In the genomic region with DNA sequence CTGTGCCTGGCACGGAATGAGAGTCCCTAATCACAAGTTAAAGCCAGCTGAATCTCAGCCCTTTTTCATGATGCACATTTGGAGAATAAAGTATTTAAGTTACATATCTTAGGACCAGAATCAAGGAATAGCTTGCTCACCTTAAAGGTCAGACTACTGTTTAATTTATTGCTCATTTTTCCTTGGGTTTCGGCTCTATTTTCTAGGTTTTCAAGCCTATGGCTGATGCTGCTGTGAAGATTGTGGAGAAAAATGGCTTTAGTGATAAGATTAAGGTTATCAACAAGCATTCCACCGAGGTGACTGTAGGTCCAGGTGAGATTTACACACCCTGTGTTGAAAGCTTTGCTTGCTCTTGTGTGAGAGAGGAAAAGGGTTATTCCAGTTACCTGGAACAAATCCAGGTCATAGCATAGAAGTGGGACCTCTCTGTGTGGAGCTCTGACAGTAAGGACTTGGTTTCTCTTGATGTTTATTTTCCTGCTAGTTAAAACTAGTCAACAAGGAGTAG, we compare ENCODE assay signal across 16 cellular contexts. TPM values are rescaled to one million over a fixed set of nuclear protein-coding genes. Genes with fewer than 3 reads are reported as not detected.
DNase-seq lines count a peak whose midpoint lies in the region; ATAC-seq and TF ChIP-seq lines count a peak whose summit lies in the region.
"Had no signal": no experiment of that assay in that cellular context is flagged by ENCODE, and none has a peak within 500 bp of the region (broad histone marks: within the 10 kb centered on the region; RNA-seq: fewer than 3 reads in every experiment).

No MANE protein-coding gene starts in this region.

- H4K8ac ChIP-seq in mesendoderm (ENCODE audit: low read depth, low read length): no peak overlapping the region

- H3K36me3 ChIP-seq in mesendoderm (ENCODE audit: control insufficient read depth, insufficient read depth, low read length): peaks cover 7% of the 10 kb centered on the region

- H3K23ac ChIP-seq in mesendoderm (ENCODE audit: low read length): no peak overlapping the region

- no peaks in the 10 kb centered on the region for H3K79me2 ChIP-seq in mesendoderm (ENCODE audit: control insufficient read depth, insufficient read depth, low read length)

- no peak for ATAC-seq in natural killer cell
- ATAC-seq in natural killer cell treated with Interleukin-12 subunit alpha and Interleukin-12 subunit beta and Interleukin-15 and Interleukin-18, amount 100 ng/mL, for 72 hours: no peak
- no peak for ATAC-seq in HG02970 (IDR thresholded peaks at IDR 0.05; ENCODE audit: low FRiP score, unreplicated experiment)

- H3K4me3 Mint-ChIP-seq in natural killer cell: no peak overlapping the region
- no peak overlapping the region for H3K4me3 Mint-ChIP-seq in natural killer cell treated with Interleukin-12 subunit alpha and Interleukin-12 subunit beta and Interleukin-15 and Interleukin-18, amount 100 ng/mL, for 72 hours
- H3K4me3 Mint-ChIP-seq: activated CD8-positive, alpha-beta T cell treated with anti-CD3 and anti-CD28 coated beads, Interleukin-2, amount 10 ng/mL, durations not matched to agents 7 days and 5 days; central memory CD8-positive, alpha-beta T cell; stimulated activated naive B cell treated with anti-CD40 and anti-IgM and Interleukin-4, amounts not matched to agents 10 μg/mL and 1 μg/mL and 100 μg/mL, for 72 hours had no signal

- no peak for DNase-seq in natural killer cell
- DNase-seq in natural killer cell treated with Interleukin-12 subunit alpha and Interleukin-12 subunit beta and Interleukin-15 and Interleukin-18, amount 100 ng/mL, for 72 hours (ENCODE audit: low spot score): no peak
- peak; percentile 32 for DNase-seq in mesendoderm
- DNase-seq in NCI-H526 treated with DMSO at 0.1 percent for 48 hours (lab: John Stamatoyannopoulos, UW): no peak
- no peak for DNase-seq in GM19238 (ENCODE audit: insufficient read length, low spot score)
- no peak for DNase-seq in T-helper 2 cell

- no peak overlapping the region for H3K9ac ChIP-seq in mesendoderm (ENCODE audit: low read length)

- no peak overlapping the region for H3K18ac ChIP-seq in mesendoderm (ENCODE audit: low read length)

- no peaks in the 10 kb centered on the region for H3K4me1 ChIP-seq in mesendoderm (ENCODE audit: control insufficient read depth, low read depth, low read length)

- H3K27ac Mint-ChIP-seq in natural killer cell: peak overlapping the region in 1 of 2 donors; percentile 4
- H3K27ac Mint-ChIP-seq in natural killer cell treated with Interleukin-12 subunit alpha and Interleukin-12 subunit beta and Interleukin-15 and Interleukin-18, amount 100 ng/mL, for 72 hours: no peak overlapping the region
- H3K27ac Mint-ChIP-seq: activated CD8-positive, alpha-beta T cell treated with anti-CD3 and anti-CD28 coated beads, Interleukin-2, amount 10 ng/mL, durations not matched to agents 7 days and 5 days; stimulated activated naive B cell treated with anti-CD40 and anti-IgM and Interleukin-4, amounts not matched to agents 10 μg/mL and 1 μg/mL and 100 μg/mL, for 72 hours had no signal

- H3K4me3 ChIP-seq in mesendoderm (ENCODE audit: low read length): no peak overlapping the region
- H3K4me3 ChIP-seq: mucosa of descending colon, skin epidermis, thyroid gland had no signal

- no peaks in the 10 kb centered on the region for H3K79me1 ChIP-seq in mesendoderm (ENCODE audit: low read length)

- H3K27me3 ChIP-seq in mesendoderm (ENCODE audit: insufficient read depth, low read length, poor library complexity): no peaks in the 10 kb centered on the region
- H3K27me3 ChIP-seq: thyroid gland had no signal

- H3K4me2 ChIP-seq in mesendoderm (ENCODE audit: low read length): no peak overlapping the region

- no peaks in the 10 kb centered on the region for H3K27me3 Mint-ChIP-seq in natural killer cell (ENCODE audit: low read depth in 2 of 2)
- no peaks in the 10 kb centered on the region for H3K27me3 Mint-ChIP-seq in natural killer cell treated with Interleukin-12 subunit alpha and Interleukin-12 subunit beta and Interleukin-15 and Interleukin-18, amount 100 ng/mL, for 72 hours
- H3K27me3 Mint-ChIP-seq: central memory CD8-positive, alpha-beta T cell; stimulated activated naive B cell treated with anti-CD40 and anti-IgM and Interleukin-4, amounts not matched to agents 10 μg/mL and 1 μg/mL and 100 μg/mL, for 72 hours had no signal

- H3K4ac ChIP-seq in mesendoderm (ENCODE audit: low read depth, low read length): no peak overlapping the region

- H2BK120ac ChIP-seq in mesendoderm (ENCODE audit: low read depth, low read length): no peak overlapping the region

- H3K9me3 Mint-ChIP-seq in natural killer cell: no peaks in the 10 kb centered on the region
- no peaks in the 10 kb centered on the region for H3K9me3 Mint-ChIP-seq in natural killer cell treated with Interleukin-12 subunit alpha and Interleukin-12 subunit beta and Interleukin-15 and Interleukin-18, amount 100 ng/mL, for 72 hours
- H3K9me3 Mint-ChIP-seq: central memory CD8-positive, alpha-beta T cell; stimulated activated naive B cell treated with anti-CD40 and anti-IgM and Interleukin-4, amounts not matched to agents 10 μg/mL and 1 μg/mL and 100 μg/mL, for 72 hours had no signal

- no peak overlapping the region for H4K5ac ChIP-seq in mesendoderm (ENCODE audit: low read length)

- peaks cover 6% of the 10 kb centered on the region in 2 donors for H3K4me1 Mint-ChIP-seq in natural killer cell
- peaks cover 6 to 16% of the 10 kb centered on the region in 2 donors for H3K4me1 Mint-ChIP-seq in natural killer cell treated with Interleukin-12 subunit alpha and Interleukin-12 subunit beta and Interleukin-15 and Interleukin-18, amount 100 ng/mL, for 72 hours (ENCODE audit: low read depth in 2 of 2)

- no peak overlapping the region for H3K56ac ChIP-seq in mesendoderm (ENCODE audit: low read length)

- H3K36me3 Mint-ChIP-seq in natural killer cell: no peaks in the 10 kb centered on the region
- peaks cover under 1% of the 10 kb centered on the region for H3K36me3 Mint-ChIP-seq in natural killer cell treated with Interleukin-12 subunit alpha and Interleukin-12 subunit beta and Interleukin-15 and Interleukin-18, amount 100 ng/mL, for 72 hours

- no peak overlapping the region for H2BK5ac ChIP-seq in mesendoderm (ENCODE audit: low read length)

- H2BK15ac ChIP-seq in mesendoderm (replicated peaks; ENCODE audit: low read depth): no peak overlapping the region

- intact Hi-C loops in natural killer cell (cut with micrococcal nuclease): loop anchor here (1.0 kb wide), 1 partner anchor 68 kb away; no protein-coding TSS in a partner anchor

- WGBS in mesendoderm (ENCODE audit: extremely low coverage, insufficient coverage, low lambda C conversion rate): no CpG with 5 or more reads among the region's 3 CpGs

- H2AK5ac ChIP-seq in mesendoderm (ENCODE audit: low read length): no peak overlapping the region

- peak; percentile 44 for TF ChIP-seq CTCF in natural killer cell (IDR thresholded peaks at IDR 0.05)

- peak overlapping the region; percentile 29 for H3K27ac ChIP-seq in angular gyrus (ENCODE audit: low read depth, low read length)
- no peak overlapping the region for H3K27ac ChIP-seq in mesendoderm (ENCODE audit: low read depth, low read length)
- H3K27ac ChIP-seq: epithelial cell of prostate, HL-60, skin epidermis had no signal

RNA-seq across cellular contexts. Expression of gene PRMT7, which starts 18.1 kb away (rescaled TPM):
- total RNA-seq in natural killer cell: 10 to 100 TPM; 60.7 to 84.7 (median 68.2) TPM
- total RNA-seq in natural killer cell treated with Interleukin-12 subunit alpha and Interleukin-12 subunit beta and Interleukin-15 and Interleukin-18, amount 100 ng/mL, for 72 hours: 10 to 100 TPM; 45.7 to 90.9 TPM
- 35.9 TPM for polyA plus RNA-seq in mesendoderm (2013, experiment 1 of 2)
- 35.7 TPM for polyA plus RNA-seq in mesendoderm (2013, experiment 2 of 2)

RNA-seq across cellular contexts. Expression of gene SLC7A6OS, which starts 18.2 kb away (rescaled TPM):
- 10 to 100 TPM; 46.3 to 57.3 (median 56.1) TPM for total RNA-seq in natural killer cell
- total RNA-seq in natural killer cell treated with Interleukin-12 subunit alpha and Interleukin-12 subunit beta and Interleukin-15 and Interleukin-18, amount 100 ng/mL, for 72 hours: 10 to 100 TPM; 25.8 to 27.9 TPM
- 9.4 TPM for polyA plus RNA-seq in mesendoderm (2013, experiment 1 of 2)
- polyA plus RNA-seq in mesendoderm (2013, experiment 2 of 2): 8.9 TPM
